In the genomic region with DNA sequence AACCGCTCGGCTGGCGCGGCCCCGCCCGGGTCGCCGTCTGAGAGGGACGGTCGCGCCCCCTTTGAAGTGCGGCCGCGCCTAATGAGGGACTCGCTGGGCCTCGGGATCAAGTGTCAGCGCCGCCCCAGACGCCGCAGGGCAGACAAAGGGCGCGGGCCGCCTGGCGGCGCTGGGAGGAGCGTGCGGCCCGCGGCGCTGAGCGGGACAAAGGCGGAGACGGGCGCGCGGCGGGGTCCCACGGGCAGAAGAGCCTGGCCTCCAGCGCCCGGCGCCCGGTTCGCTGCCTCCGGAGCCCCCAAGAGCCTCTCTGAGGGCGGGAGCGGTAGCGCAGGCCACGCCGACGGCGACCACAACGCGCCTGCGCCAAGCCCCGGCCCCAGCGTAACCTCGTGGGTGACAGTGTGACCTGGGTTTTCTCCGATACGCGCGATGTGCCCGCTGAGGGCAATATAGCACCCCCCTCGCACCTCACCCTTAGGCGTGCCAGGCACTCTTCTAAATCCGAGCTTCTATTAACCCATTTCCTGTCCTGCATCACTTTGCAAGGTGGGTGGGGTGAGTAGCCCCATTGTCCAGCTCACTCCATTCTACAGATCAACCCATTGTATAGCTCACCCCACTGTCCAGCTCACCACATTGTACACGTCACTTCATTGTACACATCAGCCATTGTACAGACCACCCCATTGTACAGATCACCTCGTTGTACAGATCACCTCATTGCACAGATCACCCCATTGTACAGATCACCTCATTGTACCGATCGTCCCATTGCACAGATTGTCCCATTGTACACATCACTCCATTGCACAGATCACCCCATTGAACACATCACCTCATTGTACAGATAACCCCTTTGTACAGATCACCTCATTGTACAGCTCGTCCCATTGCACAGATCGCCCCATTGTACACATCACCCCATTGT, we compare ENCODE assay signal across 1 cellular context.
TF ChIP-seq lines count a peak whose summit lies in the region.

No MANE protein-coding gene starts in this region.

TF ChIP-seq in K562, 482 proteins besides CTCF, POLR2A, EP300 and RAD21 (continued from another document and continues in another):
- TF ChIP-seq, protein P1, sequence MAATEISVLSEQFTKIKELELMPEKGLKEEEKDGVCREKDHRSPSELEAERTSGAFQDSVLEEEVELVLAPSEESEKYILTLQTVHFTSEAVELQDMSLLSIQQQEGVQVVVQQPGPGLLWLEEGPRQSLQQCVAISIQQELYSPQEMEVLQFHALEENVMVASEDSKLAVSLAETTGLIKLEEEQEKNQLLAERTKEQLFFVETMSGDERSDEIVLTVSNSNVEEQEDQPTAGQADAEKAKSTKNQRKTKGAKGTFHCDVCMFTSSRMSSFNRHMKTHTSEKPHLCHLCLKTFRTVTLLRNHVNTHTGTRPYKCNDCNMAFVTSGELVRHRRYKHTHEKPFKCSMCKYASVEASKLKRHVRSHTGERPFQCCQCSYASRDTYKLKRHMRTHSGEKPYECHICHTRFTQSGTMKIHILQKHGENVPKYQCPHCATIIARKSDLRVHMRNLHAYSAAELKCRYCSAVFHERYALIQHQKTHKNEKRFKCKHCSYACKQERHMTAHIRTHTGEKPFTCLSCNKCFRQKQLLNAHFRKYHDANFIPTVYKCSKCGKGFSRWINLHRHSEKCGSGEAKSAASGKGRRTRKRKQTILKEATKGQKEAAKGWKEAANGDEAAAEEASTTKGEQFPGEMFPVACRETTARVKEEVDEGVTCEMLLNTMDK (IDR thresholded peaks at IDR 0.05; ENCODE audit: borderline replicate concordance, insufficient read depth, low read depth, low read length, poor library complexity, severe bottlenecking) = peak; percentile 75
- no peak for TF ChIP-seq POLR2B (IDR thresholded peaks at IDR 0.05; ENCODE audit: low read depth, partially characterized antibody)
- TF ChIP-seq, protein P2, sequence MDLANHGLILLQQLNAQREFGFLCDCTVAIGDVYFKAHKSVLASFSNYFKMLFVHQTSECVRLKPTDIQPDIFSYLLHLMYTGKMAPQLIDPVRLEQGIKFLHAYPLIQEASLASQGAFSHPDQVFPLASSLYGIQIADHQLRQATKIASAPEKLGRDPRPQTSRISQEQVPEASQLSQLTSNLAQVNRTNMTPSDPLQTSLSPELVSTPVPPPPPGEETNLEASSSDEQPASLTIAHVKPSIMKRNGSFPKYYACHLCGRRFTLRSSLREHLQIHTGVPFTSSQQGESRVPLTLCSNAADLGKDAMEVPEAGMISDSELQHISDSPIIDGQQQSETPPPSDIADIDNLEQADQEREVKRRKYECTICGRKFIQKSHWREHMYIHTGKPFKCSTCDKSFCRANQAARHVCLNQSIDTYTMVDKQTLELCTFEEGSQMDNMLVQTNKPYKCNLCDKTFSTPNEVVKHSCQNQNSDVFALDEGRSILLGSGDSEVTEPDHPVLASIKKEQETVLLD (IDR thresholded peaks at IDR 0.05) = 0 out of 2 replicates have a peak, but pooled peaks have one; percentile 20
- no peak for TF ChIP-seq ZNF75A (CRISPR knock-in tag; IDR thresholded peaks at IDR 0.05)
- TF ChIP-seq SAFB (IDR thresholded peaks at IDR 0.05; ENCODE audit: borderline replicate concordance, low read depth, low read length) = peak; percentile 56; the same call in 1 of the 2 replicates
- no peak for TF ChIP-seq SP2 (IDR thresholded peaks at IDR 0.05; ENCODE audit: extremely low read depth, low read depth, low read length, poor library complexity, severe bottlenecking)
- TF ChIP-seq CHD4 (IDR thresholded peaks at IDR 0.05; ENCODE audit: insufficient read depth, insufficient replicate concordance, low read depth, low read length, poor library complexity, severe bottlenecking) = no peak
- peak; percentile 66; the same call in 1 of the 2 replicates for TF ChIP-seq ZBTB7A (IDR thresholded peaks at IDR 0.05; ENCODE audit: borderline replicate concordance, control insufficient read depth, low read depth, low read length)
- TF ChIP-seq SMAD4 (CRISPR knock-in tag; conservative IDR thresholded peaks at IDR 0.05) = peak; percentile 89
- TF ChIP-seq, protein P3, sequence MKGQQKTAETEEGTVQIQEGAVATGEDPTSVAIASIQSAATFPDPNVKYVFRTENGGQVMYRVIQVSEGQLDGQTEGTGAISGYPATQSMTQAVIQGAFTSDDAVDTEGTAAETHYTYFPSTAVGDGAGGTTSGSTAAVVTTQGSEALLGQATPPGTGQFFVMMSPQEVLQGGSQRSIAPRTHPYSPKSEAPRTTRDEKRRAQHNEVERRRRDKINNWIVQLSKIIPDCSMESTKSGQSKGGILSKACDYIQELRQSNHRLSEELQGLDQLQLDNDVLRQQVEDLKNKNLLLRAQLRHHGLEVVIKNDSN (CRISPR knock-in tag; IDR thresholded peaks at IDR 0.05) = no peak
- TF ChIP-seq, protein P4, sequence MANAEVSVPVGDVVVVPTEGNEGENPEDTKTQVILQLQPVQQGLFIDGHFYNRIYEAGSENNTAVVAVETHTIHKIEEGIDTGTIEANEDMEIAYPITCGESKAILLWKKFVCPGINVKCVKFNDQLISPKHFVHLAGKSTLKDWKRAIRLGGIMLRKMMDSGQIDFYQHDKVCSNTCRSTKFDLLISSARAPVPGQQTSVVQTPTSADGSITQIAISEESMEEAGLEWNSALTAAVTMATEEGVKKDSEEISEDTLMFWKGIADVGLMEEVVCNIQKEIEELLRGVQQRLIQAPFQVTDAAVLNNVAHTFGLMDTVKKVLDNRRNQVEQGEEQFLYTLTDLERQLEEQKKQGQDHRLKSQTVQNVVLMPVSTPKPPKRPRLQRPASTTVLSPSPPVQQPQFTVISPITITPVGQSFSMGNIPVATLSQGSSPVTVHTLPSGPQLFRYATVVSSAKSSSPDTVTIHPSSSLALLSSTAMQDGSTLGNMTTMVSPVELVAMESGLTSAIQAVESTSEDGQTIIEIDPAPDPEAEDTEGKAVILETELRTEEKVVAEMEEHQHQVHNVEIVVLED (CRISPR knock-in tag; IDR thresholded peaks at IDR 0.05) = 0 out of 2 replicates have a peak, but pooled peaks have one; percentile 5
- TF ChIP-seq NR2C2 (CRISPR knock-in tag; IDR thresholded peaks at IDR 0.05) = no peak
- TF ChIP-seq NR2C2 (tag; IDR thresholded peaks at IDR 0.05) = peak; percentile 83
- TF ChIP-seq, protein P5, sequence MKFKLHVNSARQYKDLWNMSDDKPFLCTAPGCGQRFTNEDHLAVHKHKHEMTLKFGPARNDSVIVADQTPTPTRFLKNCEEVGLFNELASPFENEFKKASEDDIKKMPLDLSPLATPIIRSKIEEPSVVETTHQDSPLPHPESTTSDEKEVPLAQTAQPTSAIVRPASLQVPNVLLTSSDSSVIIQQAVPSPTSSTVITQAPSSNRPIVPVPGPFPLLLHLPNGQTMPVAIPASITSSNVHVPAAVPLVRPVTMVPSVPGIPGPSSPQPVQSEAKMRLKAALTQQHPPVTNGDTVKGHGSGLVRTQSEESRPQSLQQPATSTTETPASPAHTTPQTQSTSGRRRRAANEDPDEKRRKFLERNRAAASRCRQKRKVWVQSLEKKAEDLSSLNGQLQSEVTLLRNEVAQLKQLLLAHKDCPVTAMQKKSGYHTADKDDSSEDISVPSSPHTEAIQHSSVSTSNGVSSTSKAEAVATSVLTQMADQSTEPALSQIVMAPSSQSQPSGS (CRISPR knock-in tag; IDR thresholded peaks at IDR 0.05) = no peak
- TF ChIP-seq YY1 (IDR thresholded peaks at IDR 0.05; ENCODE audit: borderline replicate concordance in 1 of 3, control insufficient read depth in 1 of 3, extremely low read depth in 1 of 3, insufficient read depth in 3 of 3, insufficient read length in 1 of 3, insufficient replicate concordance in 2 of 3, low read depth in 1 of 3, low read length in 2 of 3) = peak in 1 of 3 experiments; percentile 10
- TF ChIP-seq MEIS2 (IDR thresholded peaks at IDR 0.05; ENCODE audit: partially characterized antibody) = no peak
- no peak for TF ChIP-seq CBX5 (IDR thresholded peaks at IDR 0.05; ENCODE audit: borderline replicate concordance, low read depth)
- no peak for TF ChIP-seq ZNF561 (CRISPR knock-in tag; conservative IDR thresholded peaks at IDR 0.05)
- no peak for TF ChIP-seq ZNF175 (CRISPR knock-in tag; IDR thresholded peaks at IDR 0.05; ENCODE audit: low read depth)
- TF ChIP-seq, protein P6, sequence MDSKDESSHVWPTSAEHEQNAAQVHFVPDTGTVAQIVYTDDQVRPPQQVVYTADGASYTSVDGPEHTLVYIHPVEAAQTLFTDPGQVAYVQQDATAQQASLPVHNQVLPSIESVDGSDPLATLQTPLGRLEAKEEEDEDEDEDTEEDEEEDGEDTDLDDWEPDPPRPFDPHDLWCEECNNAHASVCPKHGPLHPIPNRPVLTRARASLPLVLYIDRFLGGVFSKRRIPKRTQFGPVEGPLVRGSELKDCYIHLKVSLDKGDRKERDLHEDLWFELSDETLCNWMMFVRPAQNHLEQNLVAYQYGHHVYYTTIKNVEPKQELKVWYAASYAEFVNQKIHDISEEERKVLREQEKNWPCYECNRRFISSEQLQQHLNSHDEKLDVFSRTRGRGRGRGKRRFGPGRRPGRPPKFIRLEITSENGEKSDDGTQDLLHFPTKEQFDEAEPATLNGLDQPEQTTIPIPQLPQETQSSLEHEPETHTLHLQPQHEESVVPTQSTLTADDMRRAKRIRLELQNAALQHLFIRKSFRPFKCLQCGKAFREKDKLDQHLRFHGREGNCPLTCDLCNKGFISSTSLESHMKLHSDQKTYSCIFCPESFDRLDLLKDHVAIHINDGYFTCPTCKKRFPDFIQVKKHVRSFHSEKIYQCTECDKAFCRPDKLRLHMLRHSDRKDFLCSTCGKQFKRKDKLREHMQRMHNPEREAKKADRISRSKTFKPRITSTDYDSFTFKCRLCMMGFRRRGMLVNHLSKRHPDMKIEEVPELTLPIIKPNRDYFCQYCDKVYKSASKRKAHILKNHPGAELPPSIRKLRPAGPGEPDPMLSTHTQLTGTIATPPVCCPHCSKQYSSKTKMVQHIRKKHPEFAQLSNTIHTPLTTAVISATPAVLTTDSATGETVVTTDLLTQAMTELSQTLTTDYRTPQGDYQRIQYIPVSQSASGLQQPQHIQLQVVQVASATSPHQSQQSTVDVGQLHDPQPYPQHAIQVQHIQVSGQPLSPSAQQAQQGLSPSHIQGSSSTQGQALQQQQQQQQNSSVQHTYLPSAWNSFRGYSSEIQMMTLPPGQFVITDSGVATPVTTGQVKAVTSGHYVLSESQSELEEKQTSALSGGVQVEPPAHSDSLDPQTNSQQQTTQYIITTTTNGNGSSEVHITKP (IDR thresholded peaks at IDR 0.05; ENCODE audit: partially characterized antibody) = no peak
- TF ChIP-seq FOXA3 (CRISPR knock-in tag; conservative IDR thresholded peaks at IDR 0.05 in 1 of 2, IDR thresholded peaks at IDR 0.05 in 1 of 2) = no peak
- peak; percentile 86 to 88 for TF ChIP-seq NRF1 (conservative IDR thresholded peaks at IDR 0.05 in 1 of 2, IDR thresholded peaks at IDR 0.05 in 1 of 2)
- TF ChIP-seq KDM1A (IDR thresholded peaks at IDR 0.05) = peak in 1 of 2 experiments; percentile 39; a peak in 1 of 4 replicates
- TF ChIP-seq RBBP5 (IDR thresholded peaks at IDR 0.05; ENCODE audit: borderline replicate concordance, insufficient read depth, low read length, poor library complexity, severe bottlenecking) = peak; percentile 57
- TF ChIP-seq, protein P7, sequence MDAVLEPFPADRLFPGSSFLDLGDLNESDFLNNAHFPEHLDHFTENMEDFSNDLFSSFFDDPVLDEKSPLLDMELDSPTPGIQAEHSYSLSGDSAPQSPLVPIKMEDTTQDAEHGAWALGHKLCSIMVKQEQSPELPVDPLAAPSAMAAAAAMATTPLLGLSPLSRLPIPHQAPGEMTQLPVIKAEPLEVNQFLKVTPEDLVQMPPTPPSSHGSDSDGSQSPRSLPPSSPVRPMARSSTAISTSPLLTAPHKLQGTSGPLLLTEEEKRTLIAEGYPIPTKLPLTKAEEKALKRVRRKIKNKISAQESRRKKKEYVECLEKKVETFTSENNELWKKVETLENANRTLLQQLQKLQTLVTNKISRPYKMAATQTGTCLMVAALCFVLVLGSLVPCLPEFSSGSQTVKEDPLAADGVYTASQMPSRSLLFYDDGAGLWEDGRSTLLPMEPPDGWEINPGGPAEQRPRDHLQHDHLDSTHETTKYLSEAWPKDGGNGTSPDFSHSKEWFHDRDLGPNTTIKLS (IDR thresholded peaks at IDR 0.05; ENCODE audit: borderline replicate concordance, low read depth) = peak; percentile 61; the same call in 1 of the 2 replicates
- TF ChIP-seq, protein P8, sequence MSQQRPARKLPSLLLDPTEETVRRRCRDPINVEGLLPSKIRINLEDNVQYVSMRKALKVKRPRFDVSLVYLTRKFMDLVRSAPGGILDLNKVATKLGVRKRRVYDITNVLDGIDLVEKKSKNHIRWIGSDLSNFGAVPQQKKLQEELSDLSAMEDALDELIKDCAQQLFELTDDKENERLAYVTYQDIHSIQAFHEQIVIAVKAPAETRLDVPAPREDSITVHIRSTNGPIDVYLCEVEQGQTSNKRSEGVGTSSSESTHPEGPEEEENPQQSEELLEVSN (IDR thresholded peaks at IDR 0.05; ENCODE audit: borderline replicate concordance in 1 of 2, extremely low read depth in 1 of 2, insufficient read depth in 1 of 2, insufficient read length in 1 of 2, low read depth in 1 of 2, low read length in 1 of 2, poor library complexity in 1 of 2, severe bottlenecking in 1 of 2) = peak; percentile 85 to 92
- TF ChIP-seq, protein P9, sequence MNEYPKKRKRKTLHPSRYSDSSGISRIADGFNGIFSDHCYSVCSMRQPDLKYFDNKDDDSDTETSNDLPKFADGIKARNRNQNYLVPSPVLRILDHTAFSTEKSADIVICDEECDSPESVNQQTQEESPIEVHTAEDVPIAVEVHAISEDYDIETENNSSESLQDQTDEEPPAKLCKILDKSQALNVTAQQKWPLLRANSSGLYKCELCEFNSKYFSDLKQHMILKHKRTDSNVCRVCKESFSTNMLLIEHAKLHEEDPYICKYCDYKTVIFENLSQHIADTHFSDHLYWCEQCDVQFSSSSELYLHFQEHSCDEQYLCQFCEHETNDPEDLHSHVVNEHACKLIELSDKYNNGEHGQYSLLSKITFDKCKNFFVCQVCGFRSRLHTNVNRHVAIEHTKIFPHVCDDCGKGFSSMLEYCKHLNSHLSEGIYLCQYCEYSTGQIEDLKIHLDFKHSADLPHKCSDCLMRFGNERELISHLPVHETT (CRISPR knock-in tag; conservative IDR thresholded peaks at IDR 0.05 in 1 of 2, IDR thresholded peaks at IDR 0.05 in 1 of 2) = 0 out of 4 replicates have a peak, but pooled peaks of 1 of the 2 experiments have one; percentile 52
- TF ChIP-seq HDAC1 (IDR thresholded peaks at IDR 0.05) = 0 out of 4 replicates have a peak, but pooled peaks of 1 of the 2 experiments have one; percentile 22
- 0 out of 4 replicates have a peak, but pooled peaks of 1 of the 2 experiments have one; percentile 29 for TF ChIP-seq MAZ (CRISPR knock-in tag; conservative IDR thresholded peaks at IDR 0.05 in 1 of 2, IDR thresholded peaks at IDR 0.05 in 1 of 2)
- 0 out of 2 replicates have a peak, but pooled peaks have one; percentile 31 for TF ChIP-seq MTA3 (IDR thresholded peaks at IDR 0.05; ENCODE audit: borderline replicate concordance)
- peak; percentile 72 for TF ChIP-seq POLR2G (IDR thresholded peaks at IDR 0.05; ENCODE audit: low read depth, low read length)
